27 cellular contexts compared by ENCODE assay signal in genomic region chr7:127993987-127994386, GRCh38. TPM values are rescaled to one million over a fixed set of nuclear protein-coding genes. Genes with fewer than 3 reads are reported as not detected.
"Had no signal": no experiment of that assay in that cellular context is flagged by ENCODE, and none has a peak within 500 bp of the region (broad histone marks: within the 10 kb centered on the region; RNA-seq: fewer than 3 reads in every experiment).

No MANE protein-coding gene starts in this region.

- H3K27ac Mint-ChIP-seq: immature natural killer cell; mesothelial cell of epicardium; natural killer cell treated with Interleukin-12 subunit alpha and Interleukin-12 subunit beta and Interleukin-15 and Interleukin-18, amount 100 ng/mL, for 72 hours had no signal

- H3K27me3 Mint-ChIP-seq: naive thymus-derived CD4-positive, alpha-beta T cell; natural killer cell treated with Interleukin-12 subunit alpha and Interleukin-12 subunit beta and Interleukin-15 and Interleukin-18, amount 100 ng/mL, for 72 hours; stimulated activated naive B cell treated with anti-CD40 and anti-IgM and Interleukin-4, amounts not matched to agents 10 μg/mL and 1 μg/mL and 100 μg/mL, for 72 hours had no signal

- H3K4me1 Mint-ChIP-seq: immature natural killer cell had no signal

- ATAC-seq: left colon; left lung; mucosa of descending colon; naive thymus-derived CD4-positive, alpha-beta T cell; natural killer cell treated with Interleukin-12 subunit alpha and Interleukin-12 subunit beta and Interleukin-15 and Interleukin-18, amount 100 ng/mL, for 72 hours; pancreas; psoas muscle; stimulated activated naive B cell treated with anti-CD40 and anti-IgM and Interleukin-4, amounts not matched to agents 10 μg/mL and 1 μg/mL and 100 μg/mL, for 72 hours; stimulated activated naive CD8-positive, alpha-beta T cell treated with anti-CD3 and anti-CD28 coated beads, Interleukin-15, Interleukin-2, amounts not matched to agents 100 U/mL and 50 U/mL, for 24 hours had no signal

- DNase-seq: hippocampal formation; immature natural killer cell; kidney; left colon; left lung; mesendoderm; mucosa of descending colon; naive thymus-derived CD4-positive, alpha-beta T cell; nucleus accumbens; pancreas; psoas muscle; right lobe of liver; stimulated activated CD4-positive, alpha-beta T cell treated with anti-CD3 and anti-CD28 coated beads, Interleukin-1b, Interleukin-23, amount 100 ng/mL, for 48 hours; stimulated activated CD4-positive, alpha-beta T cell treated with anti-CD3 and anti-CD28 coated beads, Interleukin-2, amount 100 ng/mL, for 48 hours; stimulated activated CD4-positive, alpha-beta T cell treated with anti-CD3 and anti-CD28 coated beads, Interleukin-4, amount 100 ng/mL, for 4 hours; stimulated activated CD8-positive, alpha-beta memory T cell treated with anti-CD3 and anti-CD28 coated beads, Interleukin-4, amount 100 ng/mL, for 48 hours; stimulated activated naive B cell treated with anti-CD40 and anti-IgM and Interleukin-4, amounts not matched to agents 10 μg/mL and 1 μg/mL and 100 μg/mL, for 72 hours; stimulated activated naive CD8-positive, alpha-beta T cell treated with anti-CD3 and anti-CD28 coated beads, Interleukin-15, Interleukin-2, amounts not matched to agents 100 U/mL and 50 U/mL, for 24 hours; stomach; testis; thyroid gland; transverse colon; upper lobe of left lung had no signal

- H3K9me3 Mint-ChIP-seq: immature natural killer cell; mesothelial cell of epicardium; naive thymus-derived CD4-positive, alpha-beta T cell; natural killer cell treated with Interleukin-12 subunit alpha and Interleukin-12 subunit beta and Interleukin-15 and Interleukin-18, amount 100 ng/mL, for 72 hours; neural crest cell; stimulated activated naive B cell treated with anti-CD40 and anti-IgM and Interleukin-4, amounts not matched to agents 10 μg/mL and 1 μg/mL and 100 μg/mL, for 72 hours had no signal

- H3K4me3 Mint-ChIP-seq: immature natural killer cell; mesothelial cell of epicardium; naive thymus-derived CD4-positive, alpha-beta T cell; natural killer cell treated with Interleukin-12 subunit alpha and Interleukin-12 subunit beta and Interleukin-15 and Interleukin-18, amount 100 ng/mL, for 72 hours; neural crest cell; stimulated activated naive B cell treated with anti-CD40 and anti-IgM and Interleukin-4, amounts not matched to agents 10 μg/mL and 1 μg/mL and 100 μg/mL, for 72 hours had no signal

RNA-seq across cellular contexts. Expression of gene LRRC4, which starts 37.2 kb away (rescaled TPM):
- total RNA-seq: smooth muscle cell had no signal
